In genomic region chr20:20743511-20744169, GRCh38 we compare ENCODE assay signal across 8 cellular contexts. TPM values are rescaled to one million over a fixed set of nuclear protein-coding genes. Genes with fewer than 3 reads are reported as not detected.
A peak's percentile ranks its signal among the peaks of the same experiment; 100 is the strongest.
DNase-seq lines count a peak whose midpoint lies in the region; ATAC-seq and TF ChIP-seq lines count a peak whose summit lies in the region.

No MANE protein-coding gene starts in this region.

- H3K56ac ChIP-seq in IMR-90 (ENCODE audit: extremely low read depth, insufficient read depth, low read length): no peak overlapping the region

- intact Hi-C loops in IMR-90 (cut with micrococcal nuclease): no loop called here

- H3K27me3 ChIP-seq in IMR-90 (ENCODE audit: control insufficient read depth, insufficient read depth, low read length) (peaks cover 2% of the 10 kb centered on the region; the same call in 1 of the 2 replicates), skeletal muscle tissue (ENCODE audit: control insufficient read depth in 3 of 3, insufficient read depth in 3 of 3, low read length in 3 of 3) (no peaks in the 10 kb centered on the region), Karpas-422 (ENCODE audit: low read length) (no peaks in the 10 kb centered on the region)

- no peak for TF ChIP-seq CTCF in IMR-90 (conservative IDR thresholded peaks at IDR 0.05; ENCODE audit: low read depth, low read length)

- no peak overlapping the region for H3K14ac ChIP-seq in IMR-90 (replicated peaks; ENCODE audit: low read depth, low read length)

- no peak overlapping the region for H3K23ac ChIP-seq in IMR-90 (ENCODE audit: low read depth, low read length)

- H3K9me3 ChIP-seq in IMR-90 (ENCODE audit: control insufficient read depth, insufficient read depth, low read length): no peaks in the 10 kb centered on the region
- no peaks in the 10 kb centered on the region for H3K9me3 ChIP-seq in skeletal muscle tissue (ENCODE audit: control insufficient read depth in 3 of 3, low read length in 3 of 3)
- no peaks in the 10 kb centered on the region for H3K9me3 ChIP-seq in Karpas-422 (ENCODE audit: low read length)

- WGBS in IMR-90 (ENCODE audit: extremely low coverage in 2 of 2, insufficient read length in 1 of 2), 2 experiments: 15% methylated on average over 6 of the region's 15 CpGs; no CpG with 5 or more reads in 1 of the 2 experiments

- H2BK15ac ChIP-seq in IMR-90 (ENCODE audit: low read depth, low read length): no peak overlapping the region

- no peak overlapping the region for H3K9ac ChIP-seq in IMR-90 (ENCODE audit: low read depth, low read length)
- H3K9ac ChIP-seq in skeletal muscle tissue (ENCODE audit: low read depth in 1 of 3, low read length in 3 of 3): peak overlapping the region; percentile 81 to 87 (median 83)
- no peak overlapping the region for H3K9ac ChIP-seq in Karpas-422 (ENCODE audit: low read length)

- CTCF ChIA-PET in IMR-90 (lab: Yijun Ruan, JAX): no interaction called here

- ATAC-seq in IMR-90 (ENCODE audit: low read depth) (no peak; the same call in 1 of the 2 replicates), HG02970 (IDR thresholded peaks at IDR 0.05; ENCODE audit: low FRiP score, unreplicated experiment) (no peak)

- H3K9me2 ChIP-seq in Karpas-422 (replicated peaks; ENCODE audit: insufficient read depth, low read length): no peaks in the 10 kb centered on the region

- H2AK9ac ChIP-seq in IMR-90 (replicated peaks; ENCODE audit: low read depth, low read length, poor library complexity): no peak overlapping the region

- no peak overlapping the region for H2AK5ac ChIP-seq in IMR-90 (ENCODE audit: low read depth, low read length)

- no peak for TF ChIP-seq POLR2A in IMR-90 (IDR thresholded peaks at IDR 0.05; ENCODE audit: low read depth, low read length)

- H3K9me1 ChIP-seq in IMR-90 (ENCODE audit: insufficient read depth, low read length): no peaks in the 10 kb centered on the region

- no peak overlapping the region for H2BK5ac ChIP-seq in IMR-90 (ENCODE audit: low read depth, low read length, poor library complexity, severe bottlenecking)

- H3K4me1 ChIP-seq in IMR-90 (ENCODE audit: control insufficient read depth, insufficient read depth, low read length) (no peaks in the 10 kb centered on the region), skeletal muscle tissue (ENCODE audit: control insufficient read depth in 3 of 3, insufficient read depth in 3 of 3, low read length in 3 of 3) (peaks cover 37 to 55% (median 44%) of the 10 kb centered on the region in 3 donors), Karpas-422 (ENCODE audit: low read length) (no peaks in the 10 kb centered on the region)

- in situ Hi-C loops in IMR-90 (cut with MboI; ENCODE audit: low sequenced_read_pairs): no loop called here

- H4K20me1 ChIP-seq in IMR-90 (ENCODE audit: insufficient read depth, low read length): no peaks in the 10 kb centered on the region
- no peaks in the 10 kb centered on the region for H4K20me1 ChIP-seq in Karpas-422 (ENCODE audit: insufficient read depth, low read depth, low read length)

- no peak overlapping the region for H4K8ac ChIP-seq in IMR-90 (ENCODE audit: low read depth in 2 of 2, low read length in 2 of 2)

- no peaks in the 10 kb centered on the region for H3K79me2 ChIP-seq in Karpas-422 (ENCODE audit: low read length)

- H3K18ac ChIP-seq in IMR-90 (ENCODE audit: low read depth, low read length): no peak overlapping the region

- no peak overlapping the region for H2BK120ac ChIP-seq in IMR-90 (ENCODE audit: low read depth, low read length)

- POLR2A ChIA-PET in IMR-90 (lab: Charles Lee; ENCODE audit: unreplicated experiment): no interaction called here

- H3K36me3 ChIP-seq in IMR-90 (ENCODE audit: control insufficient read depth, insufficient read depth, low read length) (no peaks in the 10 kb centered on the region), skeletal muscle tissue (ENCODE audit: control insufficient read depth in 3 of 3, insufficient read depth in 3 of 3, low read length in 3 of 3) (no peaks in the 10 kb centered on the region), Karpas-422 (ENCODE audit: insufficient read depth, low read length) (no peaks in the 10 kb centered on the region)

- no peak overlapping the region for H2BK20ac ChIP-seq in IMR-90 (ENCODE audit: low read depth, low read length)

- no peak overlapping the region for H3K4me3 ChIP-seq in IMR-90 (ENCODE audit: insufficient read depth, low read depth, low read length)
- peak overlapping the region; percentile 59 to 71 (median 60) for H3K4me3 ChIP-seq in skeletal muscle tissue (ENCODE audit: low read length in 3 of 3)
- H3K4me3 ChIP-seq in Karpas-422 (ENCODE audit: low read length): no peak overlapping the region

- H3K4me2 ChIP-seq in IMR-90 (ENCODE audit: low read depth, low read length): 0 out of 2 replicates have a peak overlapping the region, but pooled peaks have one; percentile 21
- no peak overlapping the region for H3K4me2 ChIP-seq in Karpas-422 (ENCODE audit: low read depth, low read length, poor library complexity, severe bottlenecking)

- TF ChIP-seq RAD21 in IMR-90 (IDR thresholded peaks at IDR 0.05; ENCODE audit: low read length): no peak

- H4K91ac ChIP-seq in IMR-90 (ENCODE audit: insufficient read depth, low read depth, low read length): no peak overlapping the region

- H3K27ac ChIP-seq in IMR-90 (ENCODE audit: insufficient read depth, low read length): no peak overlapping the region
- H3K27ac ChIP-seq in skeletal muscle tissue (ENCODE audit: low read depth, low read length): peak overlapping the region; percentile 92
- H3K27ac ChIP-seq in Karpas-422 (ENCODE audit: low read length): no peak overlapping the region

- DNase-seq in GDM1 (lab: John Stamatoyannopoulos, UW) (peak; percentile 47), IMR-90 (no peak), amygdala (lab: John Stamatoyannopoulos, UW) (peak in 51 of 56 donors; percentile 9 to 84 (median 50)), iPS-NIHi7 (ENCODE audit: extremely low spot score) (peak; percentile 39), Karpas-422 (no peak), NCI-H1048 (lab: John Stamatoyannopoulos, UW) (no peak)

- BruUV-seq in IMR-90 (replicated peaks; lab: Mats Ljungman, UMichigan): no TSS peak

- H4K5ac ChIP-seq in IMR-90 (ENCODE audit: low read depth, low read length): no peak overlapping the region

- H3K79me1 ChIP-seq in IMR-90 (ENCODE audit: low read depth in 1 of 2, low read length in 2 of 2): no peaks in the 10 kb centered on the region

- no peak overlapping the region for H3K4ac ChIP-seq in IMR-90 (ENCODE audit: low read depth, low read length)

- dilution Hi-C loops in IMR-90 (cut with HindIII; ENCODE audit: low sequenced_read_pairs, unreplicated experiment): no loop called here

- H2AFZ ChIP-seq in IMR-90 (replicated peaks; ENCODE audit: low read length, poor library complexity) (peak overlapping the region; percentile 26), Karpas-422 (ENCODE audit: low read length) (no peak overlapping the region)

TF ChIP-seq in IMR-90, 13 proteins besides CTCF, POLR2A, EP300 and RAD21:
- TF ChIP-seq MAFK (IDR thresholded peaks at IDR 0.05; ENCODE audit: low read depth, low read length) (no peak), RFX5 (IDR thresholded peaks at IDR 0.05; ENCODE audit: low read depth, low read length) (no peak), RCOR1 (IDR thresholded peaks at IDR 0.05; ENCODE audit: insufficient replicate concordance, low read length) (no peak)

RNA-seq across cellular contexts. Expression of gene RALGAPA2, which starts 31.2 kb away (rescaled TPM):
- total RNA-seq in IMR-90 (2012; rRNA removed) (3.9 and 4.7 TPM in 2 replicates), skeletal muscle tissue (15.7 TPM)
- 1.1 and 1.3 TPM in 2 replicates for polyA plus RNA-seq in IMR-90 (2012; rRNA removed)
- 0.46 and 0.47 TPM in 2 replicates for polyA plus RNA-seq in IMR-90 (2012; cell fraction: cytosol; rRNA removed)
- 1.1 and 3.5 TPM in 2 replicates for polyA plus RNA-seq in IMR-90 (2012; cell fraction: nucleus; rRNA removed; ENCODE audit: low replicate concordance)
- 6.3 and 6.5 TPM in 2 replicates for total RNA-seq in Karpas-422 (2014; rRNA removed; shearing (Covaris generic); ENCODE audit: low replicate concordance)

Comparison
In these comparisons a context has a peak if more than half of its experiments do, and no peak if none do; other contexts are left out.
1. DNase-seq: peak in GDM1 (single experiment), amygdala (51 of 56) and iPS-NIHi7 (single experiment); none in IMR-90 (single experiment), Karpas-422 (single experiment) and NCI-H1048 (single experiment).
2. H3K4me3 ChIP-seq: peak in skeletal muscle tissue (3 of 3); none in IMR-90 (single experiment) and Karpas-422 (single experiment).
3. H3K9ac ChIP-seq: peak in skeletal muscle tissue (3 of 3); none in IMR-90 (single experiment) and Karpas-422 (single experiment).